9 cellular contexts compared by ENCODE assay signal in the genomic region with DNA sequence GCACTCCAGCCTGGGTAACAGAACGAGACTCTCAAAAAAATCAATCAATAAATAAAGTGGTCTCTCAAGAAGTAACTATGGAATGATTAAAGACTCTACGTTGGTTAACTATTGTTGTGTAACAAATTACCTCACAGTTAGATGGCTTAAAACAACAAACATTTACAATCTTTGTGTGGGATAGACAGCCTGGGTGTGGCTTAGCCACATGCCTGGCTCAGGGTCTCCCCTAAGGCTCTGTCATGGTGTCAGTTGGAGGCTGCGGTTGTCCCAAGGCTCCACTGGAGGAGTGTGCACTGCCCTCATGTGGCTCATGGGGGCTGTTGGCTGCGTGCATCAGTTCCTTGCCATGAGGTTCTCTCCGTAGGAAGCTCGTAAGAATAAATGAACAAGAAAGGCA.
DNase-seq lines count a peak whose midpoint lies in the region; ATAC-seq, FAIRE-seq and TF ChIP-seq lines count a peak whose summit lies in the region.
"Had no signal": no experiment of that assay in that cellular context is flagged by ENCODE, and none has a peak within 500 bp of the region (broad histone marks: within the 10 kb centered on the region; RNA-seq: fewer than 3 reads in every experiment).

No MANE protein-coding gene starts in this region.

- H3K36me3 ChIP-seq in right atrium auricular region (no peaks in the 10 kb centered on the region), Panc1 (ENCODE audit: control insufficient read depth, insufficient read depth, low read length) (no peaks in the 10 kb centered on the region; the same call in 1 of the 2 replicates), left ventricle myocardium inferior (no peaks in the 10 kb centered on the region)

- no peak overlapping the region for H3K4me3 ChIP-seq in right atrium auricular region
- H3K4me3 ChIP-seq in Panc1 (ENCODE audit: low read depth in 2 of 2, low read length in 2 of 2), result no peak overlapping the region
- no peak overlapping the region for H3K4me3 ChIP-seq in left ventricle myocardium inferior

- no peak for FAIRE-seq in urothelium cell line (lab: Jason Lieb, UNC)
- FAIRE-seq: endothelial cell of umbilical vein had no signal

- H3K9me3 ChIP-seq in right atrium auricular region (no peaks in the 10 kb centered on the region), Panc1 (ENCODE audit: control insufficient read depth, insufficient read depth, low read depth, low read length) (no peaks in the 10 kb centered on the region), left ventricle myocardium inferior (replicated peaks) (no peaks in the 10 kb centered on the region)

- BruUV-seq in Panc1 (replicated peaks; lab: Mats Ljungman, UMichigan), result no TSS peak

- POLR2A ChIA-PET in Panc1 (lab: Charles Lee), result no interaction called here

- CTCF ChIA-PET in Panc1 (lab: Charles Lee), result no interaction called here

- in situ Hi-C loops in Panc1 (cut with HindIII; ENCODE audit: low pct_unique_long_range_greater_than_20kb, low sequenced_read_pairs), result no loop called here

- H3K4me1 ChIP-seq in right atrium auricular region (no peaks in the 10 kb centered on the region), Panc1 (ENCODE audit: control insufficient read depth, insufficient read depth, low read length) (no peaks in the 10 kb centered on the region), left ventricle myocardium inferior (no peaks in the 10 kb centered on the region)

- no peak for DNase-seq in Right ventricle myocardium inferior (ENCODE audit: missing footprints)
- DNase-seq in right atrium auricular region (ENCODE audit: low spot score), result no peak
- DNase-seq in Panc1 (ENCODE audit: low read depth, low spot score), result no peak
- no peak for DNase-seq in left ventricle myocardium inferior
- peak; percentile 21 for DNase-seq in urothelium cell line (ENCODE audit: low spot score)

- intact Hi-C loops in Right ventricle myocardium inferior (cut with DNase I), result no loop called here
- intact Hi-C loops in Panc1 (cut with micrococcal nuclease; ENCODE audit: unreplicated experiment), result loop anchor here (10.0 kb wide), 2 partner anchors 64 to 176 kb away; no protein-coding TSS in a partner anchor
- intact Hi-C loops in left ventricle myocardium inferior (cut with micrococcal nuclease), result no loop called here

- H3K27me3 ChIP-seq in right atrium auricular region (no peaks in the 10 kb centered on the region), Panc1 (ENCODE audit: control insufficient read depth, insufficient read depth, low read length) (no peaks in the 10 kb centered on the region), left ventricle myocardium inferior (ENCODE audit: low read depth) (no peaks in the 10 kb centered on the region)

- H3K27ac ChIP-seq in right atrium auricular region, result no peak overlapping the region
- H3K27ac ChIP-seq in Panc1 (ENCODE audit: low read length), result no peak overlapping the region
- H3K27ac ChIP-seq in left ventricle myocardium inferior (replicated peaks), result no peak overlapping the region

- peak; percentile 48 for ATAC-seq in Right ventricle myocardium inferior
- peak; percentile 66; the same call in 1 of the 2 replicates for ATAC-seq in Panc1
- ATAC-seq in GM18909 (IDR thresholded peaks at IDR 0.05; ENCODE audit: poor library complexity, unreplicated experiment), result no peak
- no peak for ATAC-seq in GM21447 (IDR thresholded peaks at IDR 0.05; ENCODE audit: unreplicated experiment)
- no peak for ATAC-seq in GM21367 (IDR thresholded peaks at IDR 0.05; ENCODE audit: unreplicated experiment)

- peak in 1 of 2 donors; percentile 48 for TF ChIP-seq CTCF in right atrium auricular region (IDR thresholded peaks at IDR 0.05)
- no peak; the same call in 1 of the 2 replicates for TF ChIP-seq CTCF in Panc1 (IDR thresholded peaks at IDR 0.05)
- peak; percentile 48 for TF ChIP-seq CTCF in left ventricle myocardium inferior (IDR thresholded peaks at IDR 0.05; ENCODE audit: borderline replicate concordance)

Comparison
In these comparisons a context has a peak if more than half of its experiments do, and no peak if none do; other contexts are left out.
1. ATAC-seq: peak in Right ventricle myocardium inferior (single experiment) and Panc1 (single experiment); none in GM18909 (single experiment), GM21447 (single experiment) and GM21367 (single experiment).